ENCODE assay signal across 1 cellular context in the genomic region with DNA sequence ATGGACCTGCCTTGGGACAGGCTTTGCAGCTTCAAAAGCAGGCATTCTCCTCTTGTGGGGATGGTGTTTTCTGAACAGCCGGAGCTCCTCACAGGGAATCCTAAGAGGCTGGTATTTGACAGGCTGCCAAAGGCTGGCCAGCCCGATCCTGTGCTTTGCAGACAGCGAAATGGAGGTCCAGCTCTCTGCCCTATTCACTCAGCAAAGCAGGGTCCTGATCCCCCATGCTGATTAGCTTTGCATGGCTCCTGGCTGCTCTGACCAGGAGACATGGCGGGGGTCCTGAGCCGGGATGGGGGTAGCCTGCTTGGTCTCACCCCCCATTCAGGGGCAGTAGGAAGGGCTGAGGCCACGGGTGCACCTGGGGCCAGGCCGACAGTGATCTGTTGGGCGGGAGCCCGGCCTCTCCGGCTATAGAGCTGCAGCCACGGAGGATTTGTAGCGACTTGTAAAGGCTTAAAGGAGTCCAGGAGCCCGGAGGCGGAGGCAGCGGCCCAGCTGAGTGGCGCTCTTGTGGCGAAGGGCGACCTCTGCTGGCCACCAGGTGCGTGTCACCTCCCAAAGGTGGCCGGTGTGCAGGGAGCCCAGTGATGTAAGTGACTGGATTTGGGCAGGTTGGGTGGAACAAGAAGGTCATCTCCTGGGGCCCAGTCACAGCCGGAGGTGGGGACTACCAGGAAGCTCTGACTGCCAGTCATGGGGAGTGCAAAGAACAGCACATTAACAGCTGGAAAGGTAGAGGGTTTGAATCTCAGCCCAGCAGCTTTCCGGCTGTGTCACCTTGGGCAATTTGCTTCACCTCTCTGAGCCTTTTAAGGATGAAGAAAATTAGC.
TF ChIP-seq lines count a peak whose summit lies in the region.

No MANE protein-coding gene starts in this region.

TF ChIP-seq in K562, 482 proteins besides CTCF, POLR2A, EP300 and RAD21 (continued from another document and continues in another):
- TF ChIP-seq ZBTB33 (CRISPR knock-in tag; IDR thresholded peaks at IDR 0.05) (peak; percentile 86), SREBF1 (IDR thresholded peaks at IDR 0.05; ENCODE audit: borderline replicate concordance, low read depth, low read length) (0 out of 2 replicates have a peak, but pooled peaks have one; percentile 35), DEAF1 (CRISPR knock-in tag; IDR thresholded peaks at IDR 0.05) (peak; percentile 97), BHLHE40 (IDR thresholded peaks at IDR 0.05; ENCODE audit: low read length) (peak; percentile 56; the same call in 1 of the 2 replicates), ETV1 (tag; conservative IDR thresholded peaks at IDR 0.05; ENCODE audit: low read depth) (peak; percentile 52; the same call in 1 of the 2 replicates), POLR2AphosphoS5 (IDR thresholded peaks at IDR 0.05; ENCODE audit: control insufficient read depth, insufficient read depth, low read depth, low read length) (no peak), CBFA2T2 (conservative IDR thresholded peaks at IDR 0.05) (0 out of 2 replicates have a peak, but pooled peaks have one; percentile 15), NBN (IDR thresholded peaks at IDR 0.05; ENCODE audit: low read depth) (0 out of 2 replicates have a peak, but pooled peaks have one; percentile 32), AFF4 (CRISPR knock-in tag; IDR thresholded peaks at IDR 0.05) (peak; percentile 73; the same call in 1 of the 2 replicates), CC2D1A (IDR thresholded peaks at IDR 0.05) (peak; percentile 86), JUND (IDR thresholded peaks at IDR 0.05; ENCODE audit: borderline replicate concordance, low read depth, low read length) (peak; percentile 47), JUND (tag; IDR thresholded peaks at IDR 0.05; ENCODE audit: borderline replicate concordance, low read depth, low read length) (peak; percentile 22; the same call in 2 of the 3 replicates), MYC (IDR thresholded peaks at IDR 0.05; ENCODE audit: low read depth, low read length) (peak; percentile 69; the same call in 1 of the 2 replicates), MYC (CRISPR knock-in tag; IDR thresholded peaks at IDR 0.05; ENCODE audit: borderline replicate concordance, low read depth) (no peak), EGR1 (conservative IDR thresholded peaks at IDR 0.05) (peak; percentile 37), SMC3 (conservative IDR thresholded peaks at IDR 0.05; ENCODE audit: insufficient read depth, low read depth, low read length) (peak; percentile 99), MTF1 (CRISPR knock-in tag; IDR thresholded peaks at IDR 0.05; ENCODE audit: borderline replicate concordance) (no peak), TFAP4 (CRISPR knock-in tag; IDR thresholded peaks at IDR 0.05; ENCODE audit: borderline replicate concordance) (peak; percentile 98), ATF1 (CRISPR knock-in tag; IDR thresholded peaks at IDR 0.05) (no peak), ATF1 (tag; IDR thresholded peaks at IDR 0.05) (peak; percentile 55), KAT7 (CRISPR knock-in tag; IDR thresholded peaks at IDR 0.05; ENCODE audit: borderline replicate concordance) (peak; percentile 85; the same call in 1 of the 2 replicates), KDM4B (IDR thresholded peaks at IDR 0.05; ENCODE audit: borderline replicate concordance in 2 of 2, low read depth in 1 of 2) (0 out of 4 replicates have a peak, but pooled peaks of 1 of the 2 experiments have one; percentile 43), NEUROD1 (IDR thresholded peaks at IDR 0.05; ENCODE audit: borderline replicate concordance, low read depth, low read length, partially characterized antibody) (peak; percentile 25), DMBX1 (CRISPR knock-in tag; IDR thresholded peaks at IDR 0.05; ENCODE audit: borderline replicate concordance) (peak; percentile 27; the same call in 1 of the 2 replicates), NFIC (IDR thresholded peaks at IDR 0.05) (peak; percentile 45), FUS (optimal IDR thresholded peaks at IDR 0.05; ENCODE audit: low read depth, low read length) (no peak), CREM (IDR thresholded peaks at IDR 0.05; ENCODE audit: low read depth) (peak; percentile 75), CREB3 (tag; conservative IDR thresholded peaks at IDR 0.05; ENCODE audit: low read depth) (no peak), ZBTB7A (IDR thresholded peaks at IDR 0.05; ENCODE audit: borderline replicate concordance, control insufficient read depth, low read depth, low read length) (peak; percentile 30; the same call in 1 of the 2 replicates), ZNF263 (CRISPR knock-in tag; IDR thresholded peaks at IDR 0.05; ENCODE audit: borderline replicate concordance) (no peak; the same call in 1 of the 2 replicates), BRD9 (IDR thresholded peaks at IDR 0.05; ENCODE audit: low read depth, partially characterized antibody) (peak; percentile 24), ETV5 (CRISPR knock-in tag; IDR thresholded peaks at IDR 0.05; ENCODE audit: low read depth) (peak; percentile 78), DACH1 (IDR thresholded peaks at IDR 0.05; ENCODE audit: partially characterized antibody) (peak; percentile 77), L3MBTL2 (IDR thresholded peaks at IDR 0.05) (no peak), CREB1 (IDR thresholded peaks at IDR 0.05) (peak; percentile 41; the same call in 1 of the 2 replicates), CREB1 (CRISPR knock-in tag; IDR thresholded peaks at IDR 0.05) (no peak), ESRRB (CRISPR knock-in tag; IDR thresholded peaks at IDR 0.05; ENCODE audit: borderline replicate concordance) (0 out of 2 replicates have a peak, but pooled peaks have one; percentile 22), RB1 (IDR thresholded peaks at IDR 0.05; ENCODE audit: low read depth) (peak; percentile 92), ID3 (CRISPR knock-in tag; IDR thresholded peaks at IDR 0.05) (no peak), ID3 (tag; IDR thresholded peaks at IDR 0.05) (peak; percentile 28; the same call in 1 of the 2 replicates), SMAD4 (CRISPR knock-in tag; conservative IDR thresholded peaks at IDR 0.05) (peak; percentile 54; the same call in 1 of the 2 replicates), TCF3 (CRISPR knock-in tag; IDR thresholded peaks at IDR 0.05) (0 out of 2 replicates have a peak, but pooled peaks have one; percentile 37), CHD4 (IDR thresholded peaks at IDR 0.05; ENCODE audit: insufficient read depth, insufficient replicate concordance, low read depth, low read length, poor library complexity, severe bottlenecking) (peak; percentile 55), ZNF24 (IDR thresholded peaks at IDR 0.05) (peak; percentile 58; the same call in 1 of the 2 replicates), ZNF184 (CRISPR knock-in tag; IDR thresholded peaks at IDR 0.05) (no peak)
- TF ChIP-seq, protein P1, sequence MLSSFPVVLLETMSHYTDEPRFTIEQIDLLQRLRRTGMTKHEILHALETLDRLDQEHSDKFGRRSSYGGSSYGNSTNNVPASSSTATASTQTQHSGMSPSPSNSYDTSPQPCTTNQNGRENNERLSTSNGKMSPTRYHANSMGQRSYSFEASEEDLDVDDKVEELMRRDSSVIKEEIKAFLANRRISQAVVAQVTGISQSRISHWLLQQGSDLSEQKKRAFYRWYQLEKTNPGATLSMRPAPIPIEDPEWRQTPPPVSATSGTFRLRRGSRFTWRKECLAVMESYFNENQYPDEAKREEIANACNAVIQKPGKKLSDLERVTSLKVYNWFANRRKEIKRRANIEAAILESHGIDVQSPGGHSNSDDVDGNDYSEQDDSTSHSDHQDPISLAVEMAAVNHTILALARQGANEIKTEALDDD (IDR thresholded peaks at IDR 0.05) = peak; percentile 34; the same call in 1 of the 2 replicates
- TF ChIP-seq, protein P2, sequence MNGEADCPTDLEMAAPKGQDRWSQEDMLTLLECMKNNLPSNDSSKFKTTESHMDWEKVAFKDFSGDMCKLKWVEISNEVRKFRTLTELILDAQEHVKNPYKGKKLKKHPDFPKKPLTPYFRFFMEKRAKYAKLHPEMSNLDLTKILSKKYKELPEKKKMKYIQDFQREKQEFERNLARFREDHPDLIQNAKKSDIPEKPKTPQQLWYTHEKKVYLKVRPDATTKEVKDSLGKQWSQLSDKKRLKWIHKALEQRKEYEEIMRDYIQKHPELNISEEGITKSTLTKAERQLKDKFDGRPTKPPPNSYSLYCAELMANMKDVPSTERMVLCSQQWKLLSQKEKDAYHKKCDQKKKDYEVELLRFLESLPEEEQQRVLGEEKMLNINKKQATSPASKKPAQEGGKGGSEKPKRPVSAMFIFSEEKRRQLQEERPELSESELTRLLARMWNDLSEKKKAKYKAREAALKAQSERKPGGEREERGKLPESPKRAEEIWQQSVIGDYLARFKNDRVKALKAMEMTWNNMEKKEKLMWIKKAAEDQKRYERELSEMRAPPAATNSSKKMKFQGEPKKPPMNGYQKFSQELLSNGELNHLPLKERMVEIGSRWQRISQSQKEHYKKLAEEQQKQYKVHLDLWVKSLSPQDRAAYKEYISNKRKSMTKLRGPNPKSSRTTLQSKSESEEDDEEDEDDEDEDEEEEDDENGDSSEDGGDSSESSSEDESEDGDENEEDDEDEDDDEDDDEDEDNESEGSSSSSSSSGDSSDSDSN (IDR thresholded peaks at IDR 0.05; ENCODE audit: borderline replicate concordance in 1 of 2, low read depth in 2 of 2, low read length in 2 of 2) = peak; percentile 61 to 78; a peak in 1 of 4 replicates
